ENCODE assay signal across 8 cellular contexts in genomic region chr6:87066449-87067288, GRCh38. TPM values are rescaled to one million over a fixed set of nuclear protein-coding genes. Genes with fewer than 3 reads are reported as not detected.
DNase-seq lines count a peak whose midpoint lies in the region; ATAC-seq and TF ChIP-seq lines count a peak whose summit lies in the region.

No MANE protein-coding gene starts in this region.

- TF ChIP-seq CTCF in right atrium auricular region (IDR thresholded peaks at IDR 0.05) (peak in 1 of 2 donors; percentile 64), LNCAP (IDR thresholded peaks at IDR 0.05) (peak; percentile 44), brain microvascular endothelial cell (IDR thresholded peaks at IDR 0.05; ENCODE audit: low read depth, low read length, missing control alignments) (peak; percentile 67)

- in situ Hi-C loops in brain microvascular endothelial cell (cut with HindIII; ENCODE audit: low pct_ligation_motif_present, low sequenced_read_pairs) = no loop called here

- H3K27me3 ChIP-seq in right atrium auricular region (no peaks in the 10 kb centered on the region), brain microvascular endothelial cell (replicated peaks) (peaks cover under 1% of the 10 kb centered on the region)

- H3K9me3 ChIP-seq in right atrium auricular region = no peaks in the 10 kb centered on the region

- H3K4me3 ChIP-seq in right atrium auricular region = no peak overlapping the region
- peak overlapping the region; percentile 15 for H3K4me3 ChIP-seq in brain microvascular endothelial cell (ENCODE audit: low read depth, low read length)

- H3K27ac ChIP-seq in right atrium auricular region = no peak overlapping the region
- no peak overlapping the region for H3K27ac ChIP-seq in brain microvascular endothelial cell

- ATAC-seq in Right ventricle myocardium superior (ENCODE audit: poor library complexity) (peak; percentile 49), left lobe of liver (peak; percentile 95)

- H3K36me3 ChIP-seq in right atrium auricular region = no peaks in the 10 kb centered on the region
- no peaks in the 10 kb centered on the region for H3K36me3 ChIP-seq in brain microvascular endothelial cell (replicated peaks)

- DNase-seq in Right ventricle myocardium superior = no peak
- DNase-seq in right atrium auricular region (ENCODE audit: low spot score) = no peak
- peak; percentile 56 for DNase-seq in RKO (ENCODE audit: low spot score)
- DNase-seq in brain microvascular endothelial cell = peak; percentile 49
- DNase-seq in left lobe of liver (ENCODE audit: low spot score) = no peak
- peak; percentile 11 for DNase-seq in stimulated activated naive CD4-positive, alpha-beta T cell treated with Interleukin-2 at 50 U/mL for 16 hours (lab: John Stamatoyannopoulos, UW)
- no peak for DNase-seq in activated effector memory CD4-positive, alpha-beta T cell treated with anti-CD3 and anti-CD28 coated beads, Interleukin-2, amount 50 U/mL, for 16 hours

- H3K4me1 ChIP-seq in right atrium auricular region = no peaks in the 10 kb centered on the region

- intact Hi-C loops in Right ventricle myocardium superior (cut with DNase I) = no loop called here

RNA-seq across cellular contexts. Expression of gene CGA, which starts 28.2 kb away (rescaled TPM):
- total RNA-seq in Right ventricle myocardium superior = not detected
- total RNA-seq in right atrium auricular region = under 1 TPM in 1 of 2 donors, not detected in 1; 0.52 TPM
- total RNA-seq in left lobe of liver = 0.25 TPM

Comparison
In these comparisons a context has a peak if more than half of its experiments do, and no peak if none do; other contexts are left out.
1. DNase-seq: peak in RKO (single experiment), brain microvascular endothelial cell (single experiment) and stimulated activated naive CD4-positive, alpha-beta T cell treated with Interleukin-2 at 50 U/mL for 16 hours (single experiment); none in Right ventricle myocardium superior (single experiment), right atrium auricular region (single experiment), left lobe of liver (single experiment) and activated effector memory CD4-positive, alpha-beta T cell treated with anti-CD3 and anti-CD28 coated beads, Interleukin-2, amount 50 U/mL, for 16 hours (single experiment).